Comparison of ENCODE assay signal across 27 cellular contexts in the genomic region with DNA sequence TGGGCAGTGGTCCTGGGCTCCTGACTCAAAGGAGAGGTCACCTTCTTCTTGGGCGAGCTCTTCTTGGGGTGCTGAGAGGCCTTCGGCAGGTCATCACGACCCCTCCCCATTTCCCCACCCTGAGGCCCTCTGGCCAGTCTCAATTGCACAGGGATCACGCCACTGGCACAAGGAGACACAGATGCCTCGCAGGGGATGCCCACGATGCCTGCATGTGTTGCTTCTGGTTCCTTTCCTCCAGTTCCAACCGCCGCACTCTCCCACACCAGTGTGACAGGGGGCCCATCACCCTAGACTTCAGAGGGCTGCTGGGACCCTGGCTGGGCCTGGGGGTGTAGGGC. TPM values are rescaled to one million over a fixed set of nuclear protein-coding genes. Genes with fewer than 3 reads are reported as not detected.
"Had no signal": no experiment of that assay in that cellular context is flagged by ENCODE, and none has a peak within 500 bp of the region (broad histone marks: within the 10 kb centered on the region; RNA-seq: fewer than 3 reads in every experiment).

No MANE protein-coding gene starts in this region.

- FAIRE-seq: TTC549 had no signal

- H3K4me3 ChIP-seq: MG63 had no signal

- DNase-seq: activated CD4-positive, alpha-beta T cell treated with anti-CD3 and anti-CD28 coated beads for 48 hours; activated CD4-positive, alpha-beta T cell treated with anti-CD3 and anti-CD28 coated beads, Interleukin-2, amount 50 U/mL, for 48 hours; activated CD8-positive, alpha-beta memory T cell treated with anti-CD3 and anti-CD28 coated beads, Interleukin-2, amount 50 U/mL, for 4 hours; activated T-cell treated with anti-CD3 and anti-CD28 coated beads, Interleukin-2, amount 50 U/mL, for 72 hours; central memory CD4-positive, alpha-beta T cell; IMR-90; KG1; MG63; NCI-H1092 treated with DMSO at 0.1 percent for 48 hours; NCI-H1417 treated with DMSO at 0.1 percent for 48 hours; NCI-H2029 treated with DMSO at 0.1 percent for 48 hours; NCI-H345; NCI-H510A; NCI-H526 treated with DMSO at 0.1 percent for 48 hours; NCI-H82; OCI-M1; RPMI8226; SHP77; T1000; WERI-Rb-1 had no signal

- H3K9me3 Mint-ChIP-seq: activated naive CD4-positive, alpha-beta T cell treated with anti-CD3 and anti-CD28 coated beads, Interleukin-2, amount 50 U/mL, for 24 hours; activated T-cell treated with anti-CD3 and anti-CD28 coated beads, Interleukin-2, amount 50 U/mL, for 72 hours; activated T-helper 2 cell treated with anti-CD3 and anti-CD28 coated beads, Interferon-gamma antibody, Interleukin-2, Interleukin-4, amounts not matched to agents 10 μg/mL and 5 μg/mL and 100 μg/mL, durations not matched to agents 14 hours and 24 hours and 36 hours; T-helper 1 cell treated with Interleukin-12 subunit alpha and Interleukin-12 subunit beta and Interleukin-4 antibody, amounts not matched to agents 30 μg/mL and 1 μg/mL, for 36 hours had no signal

- H3K4me3 Mint-ChIP-seq: activated naive CD4-positive, alpha-beta T cell treated with anti-CD3 and anti-CD28 coated beads, Interleukin-2, amount 50 U/mL, for 24 hours; activated T-cell treated with anti-CD3 and anti-CD28 coated beads, Interleukin-2, amount 50 U/mL, for 72 hours; T-helper 1 cell treated with Interleukin-12 subunit alpha and Interleukin-12 subunit beta and Interleukin-4 antibody, amounts not matched to agents 30 μg/mL and 1 μg/mL, for 36 hours had no signal

- H3K27me3 Mint-ChIP-seq: activated naive CD4-positive, alpha-beta T cell treated with anti-CD3 and anti-CD28 coated beads, Interleukin-2, amount 50 U/mL, for 24 hours had no signal

- H3K36me3 ChIP-seq: MG63 had no signal

- H3K9me3 ChIP-seq: MG63 had no signal

- H3K27me3 ChIP-seq: MG63 had no signal

- H3K27ac ChIP-seq: WERI-Rb-1 had no signal

- H3K27ac Mint-ChIP-seq: activated naive CD4-positive, alpha-beta T cell treated with anti-CD3 and anti-CD28 coated beads, Interleukin-2, amount 50 U/mL, for 24 hours; activated T-cell treated with anti-CD3 and anti-CD28 coated beads, Interleukin-2, amount 50 U/mL, for 72 hours; activated T-helper 2 cell treated with anti-CD3 and anti-CD28 coated beads, Interferon-gamma antibody, Interleukin-2, Interleukin-4, amounts not matched to agents 10 μg/mL and 5 μg/mL and 100 μg/mL, durations not matched to agents 14 hours and 24 hours and 36 hours; T-helper 1 cell treated with Interleukin-12 subunit alpha and Interleukin-12 subunit beta and Interleukin-4 antibody, amounts not matched to agents 30 μg/mL and 1 μg/mL, for 36 hours had no signal

- ATAC-seq: activated CD4-positive, CD25-positive, alpha-beta regulatory T cell treated with anti-CD3 and anti-CD28 coated beads, Interleukin-2, amount 50 U/mL, for 24 hours; activated T-cell treated with anti-CD3 and anti-CD28 coated beads, Interleukin-2, amount 50 U/mL, for 72 hours; Panc1 had no signal

- H3K36me3 Mint-ChIP-seq: activated naive CD4-positive, alpha-beta T cell treated with anti-CD3 and anti-CD28 coated beads, Interleukin-2, amount 50 U/mL, for 24 hours had no signal

RNA-seq across cellular contexts. Expression of gene CEL, which starts 1.3 kb away (rescaled TPM):
- total RNA-seq: SK-MEL-5 had no signal
